2 cellular contexts compared by ENCODE assay signal in genomic region chr3:150626148-150626930, GRCh38.
TF ChIP-seq lines count a peak whose summit lies in the region.

No MANE protein-coding gene starts in this region.

TF ChIP-seq in HepG2, 621 proteins besides CTCF, POLR2A, EP300 and RAD21:
- TF ChIP-seq ZBTB40 (IDR thresholded peaks at IDR 0.05) (0 out of 2 replicates have a peak, but pooled peaks have one; percentile 5), ZBTB40 (CRISPR knock-in tag; IDR thresholded peaks at IDR 0.05) (no peak), ZNF619 (CRISPR knock-in tag; IDR thresholded peaks at IDR 0.05) (no peak)

TF ChIP-seq in GM12878, 131 proteins besides CTCF, POLR2A, EP300 and RAD21:
- TF ChIP-seq JUNB (IDR thresholded peaks at IDR 0.05), result no peak
- TF ChIP-seq ZBTB40 (IDR thresholded peaks at IDR 0.05; ENCODE audit: borderline replicate concordance), result peak; percentile 59; the same call in 1 of the 2 replicates
- no peak for TF ChIP-seq ZZZ3 (IDR thresholded peaks at IDR 0.05; ENCODE audit: control insufficient read depth, insufficient read length, low read depth)
- TF ChIP-seq RB1 (IDR thresholded peaks at IDR 0.05; ENCODE audit: borderline replicate concordance), result no peak
- TF ChIP-seq MEF2A (IDR thresholded peaks at IDR 0.05; ENCODE audit: insufficient read depth, low read depth, low read length), result no peak
TF ChIP-seq in GM12878: peak in this region for 1.
